12 cellular contexts compared by ENCODE assay signal in genomic region chr5:173303878-173304590, GRCh38. TPM values are rescaled to one million over a fixed set of nuclear protein-coding genes. Genes with fewer than 3 reads are reported as not detected.
DNase-seq lines count a peak whose midpoint lies in the region; ATAC-seq, FAIRE-seq and TF ChIP-seq lines count a peak whose summit lies in the region.
"Had no signal": no experiment of that assay in that cellular context is flagged by ENCODE, and none has a peak within 500 bp of the region (broad histone marks: within the 10 kb centered on the region; RNA-seq: fewer than 3 reads in every experiment).

No MANE protein-coding gene starts in this region.

- peak overlapping the region; percentile 50; the same call in 1 of the 3 replicates for H3K27ac ChIP-seq in K562 (ENCODE audit: extremely low read depth, low read depth, low read length)

- in situ Hi-C loops in K562 (cut with MboI), result no loop called here

- H3K9ac ChIP-seq in K562 (ENCODE audit: insufficient read depth in 1 of 2, low read depth in 2 of 2, low read length in 2 of 2), result peak overlapping the region in 1 of 2 experiments; percentile 84; a peak in 2 of 4 replicates

- peak; percentile 58 for TF ChIP-seq EP300 in K562 (IDR thresholded peaks at IDR 0.05; ENCODE audit: low read length)

- peak overlapping the region; percentile 68 for H3K4me3 Mint-ChIP-seq in nephron progenitor cell
- no peak overlapping the region for H3K4me3 Mint-ChIP-seq in T-helper 2 cell treated with Interferon-gamma antibody and Interleukin-4, amounts not matched to agents 5 μg/mL and 100 μg/mL, for 36 hours
- H3K4me3 Mint-ChIP-seq: activated CD4-positive, alpha-beta memory T cell treated with anti-CD3 and anti-CD28 coated beads, Interleukin-2, amount 10 ng/mL, durations not matched to agents 7 days and 5 days; CD4-positive, alpha-beta T cell; central memory CD8-positive, alpha-beta T cell had no signal

- H3K4me3 ChIP-seq in K562, result no peak overlapping the region

- peaks cover 14% of the 10 kb centered on the region for H3K36me3 Mint-ChIP-seq in nephron progenitor cell (ENCODE audit: low read depth)
- no peaks in the 10 kb centered on the region for H3K36me3 Mint-ChIP-seq in T-helper 2 cell treated with Interferon-gamma antibody and Interleukin-4, amounts not matched to agents 5 μg/mL and 100 μg/mL, for 36 hours (ENCODE audit: low read depth)

- CTCF ChIA-PET in K562 (lab: Yijun Ruan, JAX; ENCODE audit: low intra/inter-chr PET ratio) (no interaction called here), HEK293T (lab: Yijun Ruan, JAX) (interaction anchor here (0.7 to 3.3 kb wide), 3 partner anchors 10 to 27 kb away, joined by 3 to 26 read pairs (median 7); no protein-coding TSS in a partner anchor)

- POLR2A ChIA-PET in K562 (lab: Yijun Ruan, JAX), result interaction anchor here (0.7 to 2.9 kb wide), 9 partner anchors 8 to 1116 kb away, joined by 3 to 8 read pairs (median 4); partner anchors contain the start of genes STC2 and STK10
- POLR2A ChIA-PET in HEK293T (lab: Yijun Ruan, JAX), result interaction anchor here (1.0 to 17.1 kb wide), 4 partner anchors 9 to 26 kb away, joined by 3 to 427 read pairs (median 5); partner anchors contain the start of gene STC2

- DNase-seq in ELR (ENCODE audit: low read depth) (peak; percentile 68), HuH-7 (ENCODE audit: low spot score) (peak; percentile 65), K562 (ENCODE audit: extremely low read depth in 1 of 4, low spot score in 3 of 4) (peak; percentile 63 to 83 (median 74)), nephron progenitor cell (peak; percentile 68), cortex of kidney (lab: John Stamatoyannopoulos, UW) (no peak), HEK293T (ENCODE audit: extremely low spot score) (no peak)
- DNase-seq in T-helper 2 cell treated with Interferon-gamma antibody and Interleukin-4, amounts not matched to agents 5 μg/mL and 100 μg/mL, for 36 hours (ENCODE audit: low spot score), result no peak
- DNase-seq: activated CD4-positive, alpha-beta memory T cell treated with anti-CD3 and anti-CD28 coated beads, Interleukin-2, amount 10 ng/mL, durations not matched to agents 7 days and 5 days; activated naive CD4-positive, alpha-beta T cell treated with Interleukin-2 at 50 U/mL for 16 hours; CD4-positive, alpha-beta T cell; NCI-H2107 had no signal

- H3K36me3 ChIP-seq in K562 (ENCODE audit: control insufficient read depth, insufficient read depth, low read length), result no peaks in the 10 kb centered on the region

- no peaks in the 10 kb centered on the region for H3K9me3 ChIP-seq in K562 (replicated peaks; ENCODE audit: control insufficient read depth, insufficient read depth, low read depth, low read length)

- H4K20me1 ChIP-seq in K562 (replicated peaks; ENCODE audit: control insufficient read depth, insufficient read depth, low read length), result no peaks in the 10 kb centered on the region

- no peaks in the 10 kb centered on the region for H3K9me1 ChIP-seq in K562 (ENCODE audit: control insufficient read depth, insufficient read depth, low read length)

- H2AFZ ChIP-seq in K562 (ENCODE audit: low read depth, low read length), result peak overlapping the region; percentile 71

- intact Hi-C loops in K562 (cut with micrococcal nuclease), result no loop called here

- ATAC-seq in K562, result peak; percentile 89

- H3K79me2 ChIP-seq in K562 (ENCODE audit: control insufficient read depth, insufficient read depth, low read length), result no peaks in the 10 kb centered on the region

- no peak for TF ChIP-seq CTCF in K562 (IDR thresholded peaks at IDR 0.05 in 2 of 3, conservative IDR thresholded peaks at IDR 0.05 in 1 of 3; ENCODE audit: insufficient read depth in 2 of 3, low read depth in 1 of 3, low read length in 3 of 3)
- no peak for TF ChIP-seq CTCF in nephron progenitor cell (IDR thresholded peaks at IDR 0.05)

- peak; percentile 86 for FAIRE-seq in K562 (lab: Jason Lieb, UNC)

- peaks cover 5% of the 10 kb centered on the region for H3K27me3 Mint-ChIP-seq in nephron progenitor cell (ENCODE audit: low read depth, poor library complexity)
- peaks cover 22% of the 10 kb centered on the region for H3K27me3 Mint-ChIP-seq in T-helper 2 cell treated with Interferon-gamma antibody and Interleukin-4, amounts not matched to agents 5 μg/mL and 100 μg/mL, for 36 hours (ENCODE audit: low read depth)

- TF ChIP-seq POLR2A in K562 (conservative IDR thresholded peaks at IDR 0.05), result no peak

- H3K4me1 Mint-ChIP-seq in nephron progenitor cell, result peaks cover 76% of the 10 kb centered on the region
- H3K4me1 Mint-ChIP-seq in T-helper 2 cell treated with Interferon-gamma antibody and Interleukin-4, amounts not matched to agents 5 μg/mL and 100 μg/mL, for 36 hours (ENCODE audit: low read depth), result no peaks in the 10 kb centered on the region
- H3K4me1 Mint-ChIP-seq: activated CD4-positive, alpha-beta memory T cell treated with anti-CD3 and anti-CD28 coated beads, Interleukin-2, amount 10 ng/mL, durations not matched to agents 7 days and 5 days; central memory CD8-positive, alpha-beta T cell had no signal

- BruUV-seq in K562 (replicated peaks; lab: Mats Ljungman, UMichigan), result no TSS peak

- peaks cover 23% of the 10 kb centered on the region for H3K9me3 Mint-ChIP-seq in nephron progenitor cell
- peaks cover 8% of the 10 kb centered on the region for H3K9me3 Mint-ChIP-seq in T-helper 2 cell treated with Interferon-gamma antibody and Interleukin-4, amounts not matched to agents 5 μg/mL and 100 μg/mL, for 36 hours
- H3K9me3 Mint-ChIP-seq: central memory CD8-positive, alpha-beta T cell had no signal

- peak overlapping the region; percentile 36; the same call in 1 of the 2 replicates for H3K4me2 ChIP-seq in K562 (ENCODE audit: insufficient read depth, low read length)

- H3K27ac Mint-ChIP-seq in nephron progenitor cell, result peak overlapping the region; percentile 96
- H3K27ac Mint-ChIP-seq in T-helper 2 cell treated with Interferon-gamma antibody and Interleukin-4, amounts not matched to agents 5 μg/mL and 100 μg/mL, for 36 hours, result no peak overlapping the region
- H3K27ac Mint-ChIP-seq: activated CD4-positive, alpha-beta memory T cell treated with anti-CD3 and anti-CD28 coated beads, Interleukin-2, amount 10 ng/mL, durations not matched to agents 7 days and 5 days; CD4-positive, alpha-beta T cell had no signal

- H3K4me1 ChIP-seq in K562 (replicated peaks in 1 of 2; ENCODE audit: control insufficient read depth in 2 of 2, insufficient read depth in 2 of 2, low read length in 2 of 2), result peaks cover 22 to 28% of the 10 kb centered on the region in 2 experiments

- no peaks in the 10 kb centered on the region for H3K27me3 ChIP-seq in K562 (ENCODE audit: control insufficient read depth in 2 of 2, insufficient read depth in 2 of 2, low read length in 2 of 2)

- no peak for TF ChIP-seq RAD21 in K562 (CRISPR knock-in tag; conservative IDR thresholded peaks at IDR 0.05 in 1 of 2, IDR thresholded peaks at IDR 0.05 in 1 of 2)

- WGBS in K562 (ENCODE audit: insufficient coverage, low coverage, missing lambda C conversion rate), result 24% methylated on average over 13 of the region's 13 CpGs

TF ChIP-seq in K562, 482 proteins besides CTCF, POLR2A, EP300 and RAD21 (continues in another document):
- TF ChIP-seq DPF2 (IDR thresholded peaks at IDR 0.05), result peak; percentile 73; the same call in 1 of the 2 replicates
- peak; percentile 58 for TF ChIP-seq MEIS2 (IDR thresholded peaks at IDR 0.05; ENCODE audit: partially characterized antibody)

TF ChIP-seq in HEK293T, 16 proteins besides CTCF, POLR2A, EP300 and RAD21:
- TF ChIP-seq BHLHE40 (IDR thresholded peaks at IDR 0.05; ENCODE audit: borderline replicate concordance), result no peak
- no peak for TF ChIP-seq NFRKB (IDR thresholded peaks at IDR 0.05)
- no peak for TF ChIP-seq FOXA1 (IDR thresholded peaks at IDR 0.05)
- no peak for TF ChIP-seq ZNF384 (IDR thresholded peaks at IDR 0.05)
- TF ChIP-seq PKNOX1 (IDR thresholded peaks at IDR 0.05), result no peak
- no peak for TF ChIP-seq LEF1 (IDR thresholded peaks at IDR 0.05; ENCODE audit: borderline replicate concordance)
- TF ChIP-seq HDGF (IDR thresholded peaks at IDR 0.05; ENCODE audit: borderline replicate concordance), result no peak
- TF ChIP-seq FOXM1 (IDR thresholded peaks at IDR 0.05; ENCODE audit: borderline replicate concordance), result no peak
- TF ChIP-seq CTBP1 (IDR thresholded peaks at IDR 0.05; ENCODE audit: borderline replicate concordance), result no peak
- TF ChIP-seq TARDBP (IDR thresholded peaks at IDR 0.05), result no peak
- TF ChIP-seq SUZ12 (IDR thresholded peaks at IDR 0.05), result no peak
- no peak for TF ChIP-seq ELF4 (IDR thresholded peaks at IDR 0.05)
- TF ChIP-seq SP1 (IDR thresholded peaks at IDR 0.05), result no peak
- TF ChIP-seq ARNT (IDR thresholded peaks at IDR 0.05), result no peak

RNA-seq across cellular contexts. Expression of gene STC2, which starts 24.2 kb away (rescaled TPM):
- 18.5 and 24.8 TPM in 2 replicates for total RNA-seq in K562 (2011; cell fraction: chromatin; rRNA removed; ENCODE audit: low replicate concordance)
- 30.9 and 40.0 TPM in 2 replicates for total RNA-seq in K562 (2011; cell fraction: nucleolus; rRNA removed)
- 23.3 and 29.5 TPM in 2 replicates for total RNA-seq in K562 (2011; cell fraction: nucleoplasm; rRNA removed)
- total RNA-seq in K562 (2014; rRNA removed) (23.8 and 30.1 TPM in 2 replicates), K562 (2014; rRNA removed; fragmentation: Illumina TruSeq; extraction: Trizol) (6.5 and 7.4 TPM in 2 replicates), K562 (2015; rRNA removed; fragmentation: Illumina TruSeq; extraction: Trizol) (7.2 and 8.9 TPM in 2 replicates), K562 (2021) (19.2 and 21.8 TPM in 2 replicates)
- polyA plus RNA-seq in K562 (2011; rRNA removed) (4.3 and 4.7 TPM in 2 replicates), K562 (2014; fragmentation: Illumina TruSeq; extraction: Trizol) (11.4 and 16.1 TPM in 2 replicates), K562 (2014; fragmentation: Nextera tagmentation; extraction: Ambion mirVana) (under 1 TPM; 0.62 to 0.63 TPM), K562 (2014; rRNA removed) (25.6 and 31.7 TPM in 2 replicates)
- polyA plus RNA-seq in K562 (2011; cell fraction: cytosol; rRNA removed), result 1.9 and 4.0 TPM in 2 replicates
- 8.8 and 11.6 TPM in 2 replicates for polyA plus RNA-seq in K562 (2011; cell fraction: nucleus; rRNA removed)
- polyA plus RNA-seq in K562 (2012), result 8.1 and 31.8 TPM in 2 replicates
- polyA minus RNA-seq in K562 (2011; rRNA and poly(A)+ RNA removed), result 4.0 and 5.4 TPM in 2 replicates
- 3.7 and 4.5 TPM in 2 replicates for polyA minus RNA-seq in K562 (2011; cell fraction: cytosol; rRNA and poly(A)+ RNA removed)
- polyA minus RNA-seq in K562 (2011; cell fraction: nucleus; rRNA and poly(A)+ RNA removed), result 16.7 and 17.5 TPM in 2 replicates
- total RNA-seq: CD4-positive, alpha-beta T cell had no signal

Comparison
In these comparisons a context has a peak if more than half of its experiments do, and no peak if none do; other contexts are left out.
1. DNase-seq: peak in ELR (single experiment), HuH-7 (single experiment), K562 (4 of 4) and nephron progenitor cell (single experiment); none in cortex of kidney (single experiment), HEK293T (single experiment) and T-helper 2 cell treated with Interferon-gamma antibody and Interleukin-4, amounts not matched to agents 5 μg/mL and 100 μg/mL, for 36 hours (single experiment).